28 cellular contexts compared by ENCODE assay signal in the genomic region with DNA sequence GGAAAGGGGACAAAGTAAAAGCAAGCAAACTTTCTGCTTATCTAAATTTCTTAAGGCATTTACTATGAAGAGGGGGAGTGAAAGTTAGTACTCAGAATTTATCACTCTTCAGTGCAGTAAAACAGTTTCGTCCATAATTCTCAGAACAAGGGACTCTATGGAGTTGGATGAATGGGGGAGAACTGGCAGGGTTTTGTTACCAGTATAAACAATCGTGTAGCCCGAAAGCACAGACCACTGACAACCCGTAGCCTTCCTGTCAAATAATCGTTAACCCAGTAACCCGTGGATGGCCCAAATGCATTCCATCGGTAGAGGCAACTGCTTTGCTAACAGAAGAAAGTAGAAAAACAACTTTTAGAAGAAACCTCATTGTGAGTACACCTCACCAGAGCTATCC.
"Had no signal": no experiment of that assay in that cellular context is flagged by ENCODE, and none has a peak within 500 bp of the region (broad histone marks: within the 10 kb centered on the region; RNA-seq: fewer than 3 reads in every experiment).

No MANE protein-coding gene starts in this region.

- H3K27ac ChIP-seq: neutrophil, pancreas, prostate gland, skin epidermis, spleen, suprapubic skin, testis, tibial artery, transverse colon, upper lobe of right lung, uterus had no signal

- H3K36me3 ChIP-seq: neutrophil, pancreas, prostate gland, spleen, suprapubic skin, tibial artery, transverse colon, upper lobe of right lung, uterus had no signal

- H3K27me3 ChIP-seq: neutrophil, pancreas, spleen, suprapubic skin, testis, tibial artery, transverse colon, upper lobe of right lung, uterus had no signal

- H3K27me3 Mint-ChIP-seq: naive thymus-derived CD4-positive, alpha-beta T cell; stimulated activated memory B cell treated with anti-CD40 and anti-IgM and Interleukin-4, amounts not matched to agents 10 μg/mL and 1 μg/mL and 100 μg/mL, for 72 hours; stimulated activated naive CD8-positive, alpha-beta T cell treated with anti-CD3 and anti-CD28 coated beads, Interleukin-15, amount 100 ng/mL, for 72 hours; type B pancreatic cell had no signal

- H3K4me3 Mint-ChIP-seq: naive thymus-derived CD4-positive, alpha-beta T cell; natural killer cell; stimulated activated memory B cell treated with anti-CD40 and anti-IgM and Interleukin-4, amounts not matched to agents 10 μg/mL and 1 μg/mL and 100 μg/mL, for 72 hours; stimulated activated naive CD8-positive, alpha-beta T cell treated with anti-CD3 and anti-CD28 coated beads, Interleukin-15, amount 100 ng/mL, for 72 hours; type B pancreatic cell had no signal

- H3K4me1 ChIP-seq: pancreas, prostate gland, spleen, suprapubic skin, testis, tibial artery, transverse colon, upper lobe of right lung, uterus had no signal

- H3K4me1 Mint-ChIP-seq: naive thymus-derived CD4-positive, alpha-beta T cell; natural killer cell; stimulated activated memory B cell treated with anti-CD40 and anti-IgM and Interleukin-4, amounts not matched to agents 10 μg/mL and 1 μg/mL and 100 μg/mL, for 72 hours; stimulated activated naive CD8-positive, alpha-beta T cell treated with anti-CD3 and anti-CD28 coated beads, Interleukin-15, amount 100 ng/mL, for 72 hours had no signal

- ATAC-seq: naive thymus-derived CD4-positive, alpha-beta T cell; natural killer cell; pancreas; right cardiac atrium; sciatic nerve; stimulated activated memory B cell treated with anti-CD40 and anti-IgM and Interleukin-4, amounts not matched to agents 10 μg/mL and 1 μg/mL and 100 μg/mL, for 72 hours; stimulated activated naive CD8-positive, alpha-beta T cell treated with anti-CD3 and anti-CD28 coated beads, Interleukin-15, amount 100 ng/mL, for 72 hours; stimulated activated naive CD8-positive, alpha-beta T cell treated with anti-CD3 and anti-CD28 coated beads, Interleukin-15, Interleukin-2, amounts not matched to agents 100 U/mL and 50 U/mL, for 24 hours; upper lobe of right lung had no signal

- DNase-seq: naive thymus-derived CD4-positive, alpha-beta T cell; natural killer cell; nucleus accumbens; pancreas; spleen; stimulated activated CD4-positive, alpha-beta T cell treated with anti-CD3 and anti-CD28 coated beads, Interleukin-12 subunit alpha, Interleukin-12 subunit beta, amount 100 ng/mL, for 4 hours; stimulated activated CD4-positive, alpha-beta T cell treated with anti-CD3 and anti-CD28 coated beads, Interleukin-1b, Interleukin-23, amount 100 ng/mL, for 48 hours; stimulated activated CD4-positive, alpha-beta T cell treated with anti-CD3 and anti-CD28 coated beads, Interleukin-4, amount 100 ng/mL, for 1 hour; stimulated activated CD4-positive, alpha-beta T cell treated with anti-CD3 and anti-CD28 coated beads, Interleukin-4, amount 100 ng/mL, for 4 hours; stimulated activated CD8-positive, alpha-beta memory T cell treated with anti-CD3 and anti-CD28 coated beads, Interleukin-4, amount 100 ng/mL, for 48 hours; stimulated activated naive CD4-positive, alpha-beta T cell; stimulated activated naive CD8-positive, alpha-beta T cell treated with anti-CD3 and anti-CD28 coated beads, Interleukin-15, amount 100 ng/mL, for 72 hours; stimulated activated naive CD8-positive, alpha-beta T cell treated with anti-CD3 and anti-CD28 coated beads, Interleukin-15, Interleukin-2, amounts not matched to agents 100 U/mL and 50 U/mL, for 24 hours; substantia nigra; testis; tibial artery; transverse colon; upper lobe of right lung; uterus had no signal

- H3K4me2 ChIP-seq: smooth muscle cell had no signal

- H3K27ac Mint-ChIP-seq: naive thymus-derived CD4-positive, alpha-beta T cell; natural killer cell; stimulated activated memory B cell treated with anti-CD40 and anti-IgM and Interleukin-4, amounts not matched to agents 10 μg/mL and 1 μg/mL and 100 μg/mL, for 72 hours; stimulated activated naive CD8-positive, alpha-beta T cell treated with anti-CD3 and anti-CD28 coated beads, Interleukin-15, amount 100 ng/mL, for 72 hours; type B pancreatic cell had no signal

- H3K36me3 Mint-ChIP-seq: naive thymus-derived CD4-positive, alpha-beta T cell; natural killer cell; stimulated activated memory B cell treated with anti-CD40 and anti-IgM and Interleukin-4, amounts not matched to agents 10 μg/mL and 1 μg/mL and 100 μg/mL, for 72 hours; type B pancreatic cell had no signal

- H3K4me3 ChIP-seq: pancreas, prostate gland, skin epidermis, smooth muscle cell, spleen, suprapubic skin, tibial artery, transverse colon, upper lobe of right lung, uterus had no signal
